11 cellular contexts compared by ENCODE assay signal in genomic region chr3:64945171-64945684, GRCh38.
DNase-seq lines count a peak whose midpoint lies in the region; ATAC-seq and TF ChIP-seq lines count a peak whose summit lies in the region.
"Had no signal": no experiment of that assay in that cellular context is flagged by ENCODE, and none has a peak within 500 bp of the region (broad histone marks: within the 10 kb centered on the region; RNA-seq: fewer than 3 reads in every experiment).

No MANE protein-coding gene starts in this region.

- H3K4me3 ChIP-seq in right cardiac atrium (ENCODE audit: low read length) (no peak overlapping the region), prostate gland (no peak overlapping the region)

- DNase-seq in GDM1 (lab: John Stamatoyannopoulos, UW) (peak; percentile 12), amniotic epithelial cell (ENCODE audit: low read depth) (peak; percentile 55), right cardiac atrium (peak in 1 of 3 donors; percentile 55), prostate gland (ENCODE audit: low spot score) (peak; percentile 81), RWPE1 (ENCODE audit: low spot score) (no peak), SHP77 treated with DMSO at 0.1 percent for 48 hours (lab: John Stamatoyannopoulos, UW) (no peak)
- DNase-seq in activated CD8-positive, alpha-beta memory T cell treated with anti-CD3 and anti-CD28 coated beads, Interleukin-2, amount 50 U/mL, for 48 hours: no peak
- DNase-seq: activated CD8-positive, alpha-beta memory T cell treated with anti-CD3 and anti-CD28 coated beads for 24 hours; IMR-90; stimulated activated CD4-positive, alpha-beta T cell treated with anti-CD3 and anti-CD28 coated beads, Interleukin-2, amount 100 ng/mL, for 48 hours had no signal

- H3K4me1 ChIP-seq in right cardiac atrium (ENCODE audit: control insufficient read depth, insufficient read depth, low read length) (no peaks in the 10 kb centered on the region), prostate gland (replicated peaks) (no peaks in the 10 kb centered on the region)

- H3K27me3 ChIP-seq in right cardiac atrium (ENCODE audit: control insufficient read depth, insufficient read depth) (no peaks in the 10 kb centered on the region), prostate gland (replicated peaks; ENCODE audit: insufficient read depth) (no peaks in the 10 kb centered on the region)

- no peaks in the 10 kb centered on the region for H3K9me3 ChIP-seq in right cardiac atrium (ENCODE audit: control insufficient read depth, low read length)
- no peaks in the 10 kb centered on the region for H3K9me3 ChIP-seq in prostate gland

- intact Hi-C loops in right cardiac atrium (cut with DNase I) (no loop called here), prostate gland (cut with DNase I) (no loop called here)

- H3K27ac ChIP-seq in right cardiac atrium (ENCODE audit: low read length) (peak overlapping the region; percentile 40), prostate gland (peak overlapping the region; percentile 50 to 67), RWPE1 (no peak overlapping the region)

- WGBS in right cardiac atrium: 21% methylated on average over 6 of the region's 6 CpGs
- 2% methylated on average over 6 of the region's 6 CpGs for WGBS in prostate gland

- H3K36me3 ChIP-seq in prostate gland: no peaks in the 10 kb centered on the region

- ATAC-seq in right cardiac atrium (peak; percentile 78 to 81), HG02973 (IDR thresholded peaks at IDR 0.05; ENCODE audit: unreplicated experiment) (no peak)

- TF ChIP-seq POLR2A in prostate gland (IDR thresholded peaks at IDR 0.05): no peak

- POLR2A ChIA-PET in RWPE1 (lab: Yijun Ruan, JAX; ENCODE audit: low non-redundant PET): no interaction called here

- TF ChIP-seq CTCF in prostate gland (IDR thresholded peaks at IDR 0.05) (no peak), RWPE1 (conservative IDR thresholded peaks at IDR 0.05; ENCODE audit: low read depth) (no peak)

- CTCF ChIA-PET in RWPE1 (lab: Yijun Ruan, JAX): no interaction called here

Comparison
In these comparisons a context has a peak if more than half of its experiments do, and no peak if none do; other contexts are left out.
1. DNase-seq: peak in GDM1 (single experiment), amniotic epithelial cell (single experiment) and prostate gland (single experiment); none in RWPE1 (single experiment), SHP77 treated with DMSO at 0.1 percent for 48 hours (single experiment) and activated CD8-positive, alpha-beta memory T cell treated with anti-CD3 and anti-CD28 coated beads, Interleukin-2, amount 50 U/mL, for 48 hours (single experiment).